ENCODE assay signal across 12 cellular contexts in the genomic region with DNA sequence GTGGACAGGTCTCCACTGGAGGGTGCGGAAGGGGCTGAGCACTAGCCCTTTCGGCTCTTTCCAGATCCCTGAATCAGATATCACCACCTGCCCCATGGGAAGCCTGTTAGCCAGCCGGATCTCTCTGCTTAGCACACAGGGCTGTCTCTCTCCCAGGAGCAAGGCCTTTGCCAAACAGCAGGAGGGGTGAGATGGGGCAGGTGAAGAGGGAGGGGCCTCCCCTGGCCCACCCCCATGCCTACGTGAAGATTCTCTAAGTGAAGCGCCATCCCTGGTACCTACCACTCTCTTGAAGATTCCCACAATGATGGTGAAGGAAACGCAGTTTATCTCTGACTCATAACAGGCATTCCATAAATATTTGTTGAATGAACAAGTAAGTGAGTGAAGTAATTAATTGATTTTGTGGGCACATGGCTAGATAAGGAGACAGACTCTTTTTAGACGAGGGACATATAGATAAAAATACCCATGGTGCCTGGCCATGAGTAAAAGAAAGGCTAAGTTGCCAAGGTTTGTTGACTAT. TPM values are rescaled to one million over a fixed set of nuclear protein-coding genes. Genes with fewer than 3 reads are reported as not detected.
DNase-seq lines count a peak whose midpoint lies in the region; ATAC-seq, FAIRE-seq and TF ChIP-seq lines count a peak whose summit lies in the region.
"Had no signal": no experiment of that assay in that cellular context is flagged by ENCODE, and none has a peak within 500 bp of the region (broad histone marks: within the 10 kb centered on the region; RNA-seq: fewer than 3 reads in every experiment).

No MANE protein-coding gene starts in this region.

- POLR2A ChIA-PET in A549 (lab: Yijun Ruan, JAX) = no interaction called here

- peak; percentile 56 to 77 for ATAC-seq in A549
- no peak for ATAC-seq in HG03565 (IDR thresholded peaks at IDR 0.05; ENCODE audit: unreplicated experiment)

- no peaks in the 10 kb centered on the region for H3K9me3 ChIP-seq in A549
- H3K9me3 ChIP-seq in hepatocyte (ENCODE audit: low read depth) = no peaks in the 10 kb centered on the region

- no peaks in the 10 kb centered on the region for H3K27me3 ChIP-seq in hepatocyte

- TF ChIP-seq POLR2A in A549 (IDR thresholded peaks at IDR 0.05; ENCODE audit: low read length) = no peak

- H4K20me1 ChIP-seq in hepatocyte (ENCODE audit: insufficient read depth, poor library complexity, severe bottlenecking) = no peaks in the 10 kb centered on the region

- peaks cover 31% of the 10 kb centered on the region for H3K4me1 ChIP-seq in A549
- H3K4me1 ChIP-seq in hepatocyte (ENCODE audit: insufficient read depth) = peaks cover 14% of the 10 kb centered on the region

- peak; percentile 72 to 75 for DNase-seq in A549 (ENCODE audit: low read depth in 1 of 2, low spot score in 1 of 2)
- peak; percentile 79 for DNase-seq in HS-27A (ENCODE audit: low read depth)
- DNase-seq in astrocyte of the hippocampus (ENCODE audit: low read depth, low spot score) = peak; percentile 56
- peak; percentile 55 for DNase-seq in hepatocyte (ENCODE audit: low spot score)
- DNase-seq in ureter (ENCODE audit: low spot score) = no peak
- DNase-seq in activated CD4-positive, CD25-positive, alpha-beta regulatory T cell treated with anti-CD3 and anti-CD28 coated beads, Interleukin-2, amount 50 U/mL, for 72 hours = no peak
- DNase-seq in AML-193 (lab: John Stamatoyannopoulos, UW) = no peak
- DNase-seq: activated B cell treated with CpG ODN at 0.5 μM for 24 hours; effector memory CD4-positive, alpha-beta T cell; MM.1S had no signal

- H3K27ac ChIP-seq in A549 (peak overlapping the region in 1 of 2 experiments; percentile 47; a peak in 3 of 6 replicates), hepatocyte (peak overlapping the region; percentile 27)

- no peaks in the 10 kb centered on the region for H3K9me2 ChIP-seq in hepatocyte (replicated peaks; ENCODE audit: insufficient read depth)

- no peaks in the 10 kb centered on the region for H3K36me3 ChIP-seq in hepatocyte (replicated peaks; ENCODE audit: insufficient read depth, low read depth)

- CTCF ChIA-PET in A549 (lab: Yijun Ruan, JAX) = interaction anchor here (0.6 kb wide), 1 partner anchor 127 kb away, joined by 6 read pairs; no protein-coding TSS in a partner anchor

- H2AFZ ChIP-seq in hepatocyte = no peak overlapping the region

- 31% methylated on average over 7 of the region's 7 CpGs for WGBS in A549 (ENCODE audit: missing lambda C conversion rate)
- WGBS in hepatocyte (ENCODE audit: low lambda C conversion rate, missing lambda C conversion rate) = 37% methylated on average over 7 of the region's 7 CpGs

- FAIRE-seq in A549 (lab: Jason Lieb, UNC) = peak; percentile 82

- H3K4me3 ChIP-seq in A549 (no peak overlapping the region), hepatocyte (no peak overlapping the region)
- H3K4me3 ChIP-seq: lung had no signal

- no peak for TF ChIP-seq EP300 in A549 (IDR thresholded peaks at IDR 0.05)

- TF ChIP-seq CTCF in A549 (IDR thresholded peaks at IDR 0.05) (no peak), hepatocyte (IDR thresholded peaks at IDR 0.05; ENCODE audit: poor library complexity) (no peak)

- H3K79me2 ChIP-seq in hepatocyte = no peaks in the 10 kb centered on the region

- H3K4me2 ChIP-seq in A549 (peak overlapping the region; percentile 38), hepatocyte (no peak overlapping the region)

- no peak for TF ChIP-seq RAD21 in A549 (conservative IDR thresholded peaks at IDR 0.05 in 1 of 2, IDR thresholded peaks at IDR 0.05 in 1 of 2)

TF ChIP-seq in A549, 52 proteins besides CTCF, POLR2A, EP300 and RAD21:
- no peak for TF ChIP-seq ZNF302 (CRISPR knock-in tag; IDR thresholded peaks at IDR 0.05)
- no peak for TF ChIP-seq BCL3 (IDR thresholded peaks at IDR 0.05)
- TF ChIP-seq, protein P1, sequence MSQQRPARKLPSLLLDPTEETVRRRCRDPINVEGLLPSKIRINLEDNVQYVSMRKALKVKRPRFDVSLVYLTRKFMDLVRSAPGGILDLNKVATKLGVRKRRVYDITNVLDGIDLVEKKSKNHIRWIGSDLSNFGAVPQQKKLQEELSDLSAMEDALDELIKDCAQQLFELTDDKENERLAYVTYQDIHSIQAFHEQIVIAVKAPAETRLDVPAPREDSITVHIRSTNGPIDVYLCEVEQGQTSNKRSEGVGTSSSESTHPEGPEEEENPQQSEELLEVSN (IDR thresholded peaks at IDR 0.05; ENCODE audit: borderline replicate concordance, low read depth) = peak; percentile 35; the same call in 1 of the 2 replicates
- no peak for TF ChIP-seq EHMT2 (IDR thresholded peaks at IDR 0.05; ENCODE audit: low read depth)
- TF ChIP-seq SMC3 (IDR thresholded peaks at IDR 0.05) = no peak
- no peak for TF ChIP-seq FOSB (CRISPR knock-in tag; IDR thresholded peaks at IDR 0.05)
- TF ChIP-seq NFE2L2 (conservative IDR thresholded peaks at IDR 0.05; ENCODE audit: low read length) = no peak
- TF ChIP-seq GATA3 (IDR thresholded peaks at IDR 0.05; ENCODE audit: borderline replicate concordance) = peak; percentile 59; the same call in 1 of the 2 replicates
- no peak for TF ChIP-seq ZSCAN20 (CRISPR knock-in tag; IDR thresholded peaks at IDR 0.05)
- TF ChIP-seq NR3C1 (IDR thresholded peaks at IDR 0.05) = no peak
- peak; percentile 67 for TF ChIP-seq FOSL2 (IDR thresholded peaks at IDR 0.05)
- TF ChIP-seq FOSL2 (CRISPR knock-in tag; IDR thresholded peaks at IDR 0.05) = peak; percentile 86
- peak in 1 of 2 experiments; percentile 36; a peak in 1 of 4 replicates for TF ChIP-seq CEBPB (IDR thresholded peaks at IDR 0.05)
- TF ChIP-seq TP53 (CRISPR knock-in tag; IDR thresholded peaks at IDR 0.05) = no peak
- no peak for TF ChIP-seq CBX2 (IDR thresholded peaks at IDR 0.05; ENCODE audit: borderline replicate concordance, low read depth)
- peak; percentile 89 for TF ChIP-seq MAX (IDR thresholded peaks at IDR 0.05)
- TF ChIP-seq CBX8 (IDR thresholded peaks at IDR 0.05) = no peak

RNA-seq across cellular contexts. Expression of gene HCN4, which starts 19.6 kb away (rescaled TPM):
- polyA plus RNA-seq in A549 (2011; rRNA removed) (0.03 and 0.07 TPM in 2 replicates), A549 (2017; fragmentation: RNase III; extraction: RNeasy Plus Mini Kit Qiagen cat#74134 plus additional on column Dnase treatment) (0.09 to 0.12 TPM (median 0.09 TPM) in 3 replicates), hepatocyte (0.40 and 1.1 TPM in 2 replicates)
- 0.03 and 0.04 TPM in 2 replicates for polyA plus RNA-seq in A549 (2012; cell fraction: cytosol; rRNA removed)
- polyA plus RNA-seq in A549 (2012; cell fraction: nucleus; rRNA removed) = 0.07 and 0.09 TPM in 2 replicates
- 0.08 and 0.10 TPM in 2 replicates for polyA minus RNA-seq in A549 (2011; rRNA and poly(A)+ RNA removed)
- total RNA-seq in hepatocyte (0.16 and 0.27 TPM in 2 replicates), ureter (0.08 TPM)
- total RNA-seq: activated B cell treated with CpG ODN at 0.5 μM for 24 hours had no signal

RNA-seq across cellular contexts. Expression of gene REC114, which starts 54.6 kb away (rescaled TPM):
- polyA plus RNA-seq in A549 (2011; rRNA removed) (not detected in 2 replicates), A549 (2017; fragmentation: RNase III; extraction: RNeasy Plus Mini Kit Qiagen cat#74134 plus additional on column Dnase treatment) (not detected in 3 replicates), hepatocyte (0.24 TPM in 1 of 2 replicates, not detected in the other)
- polyA plus RNA-seq in A549 (2012; cell fraction: cytosol; rRNA removed) = not detected in 2 replicates
- polyA plus RNA-seq in A549 (2012; cell fraction: nucleus; rRNA removed) = not detected in 2 replicates
- polyA minus RNA-seq in A549 (2011; rRNA and poly(A)+ RNA removed) = not detected in 2 replicates
- total RNA-seq in hepatocyte (not detected in 2 replicates), ureter (not detected)
- total RNA-seq: activated B cell treated with CpG ODN at 0.5 μM for 24 hours, lung had no signal

Comparison
In these comparisons a context has a peak if more than half of its experiments do, and no peak if none do; other contexts are left out.
1. DNase-seq: peak in A549 (2 of 2), HS-27A (single experiment), astrocyte of the hippocampus (single experiment) and hepatocyte (single experiment); none in ureter (single experiment), activated CD4-positive, CD25-positive, alpha-beta regulatory T cell treated with anti-CD3 and anti-CD28 coated beads, Interleukin-2, amount 50 U/mL, for 72 hours (single experiment) and AML-193 (0 of 2).